28 cellular contexts compared by ENCODE assay signal in genomic region chr9:132274861-132275260, GRCh38.
"Had no signal": no experiment of that assay in that cellular context is flagged by ENCODE, and none has a peak within 500 bp of the region (broad histone marks: within the 10 kb centered on the region; RNA-seq: fewer than 3 reads in every experiment).

No MANE protein-coding gene starts in this region.

- H3K27me3 Mint-ChIP-seq: brain, IgD-negative memory B cell had no signal

- H3K27ac Mint-ChIP-seq: activated naive CD4-positive, alpha-beta T cell treated with anti-CD3 and anti-CD28 coated beads for 36 hours; activated T-helper 1 cell treated with anti-CD3 and anti-CD28 coated beads, Interleukin-12 subunit alpha, Interleukin-12 subunit beta, Interleukin-2, Interleukin-4 antibody, amounts not matched to agents 30 ng/mL and 10 ng/mL and 1 ng/mL, durations not matched to agents 14 hours and 24 hours and 36 hours; brain; T-helper 2 cell treated with Interferon-gamma antibody and Interleukin-4, amounts not matched to agents 5 μg/mL and 100 μg/mL, for 36 hours; WTC11 had no signal

- H3K4me3 Mint-ChIP-seq: activated naive CD4-positive, alpha-beta T cell treated with anti-CD3 and anti-CD28 coated beads for 36 hours; activated T-helper 1 cell treated with anti-CD3 and anti-CD28 coated beads, Interleukin-12 subunit alpha, Interleukin-12 subunit beta, Interleukin-2, Interleukin-4 antibody, amounts not matched to agents 30 ng/mL and 10 ng/mL and 1 ng/mL, durations not matched to agents 14 hours and 24 hours and 36 hours; brain; IgD-negative memory B cell; T-helper 2 cell treated with Interferon-gamma antibody and Interleukin-4, amounts not matched to agents 5 μg/mL and 100 μg/mL, for 36 hours; WTC11 had no signal

- H3K4me3 ChIP-seq: SK-N-MC had no signal

- H3K9me3 Mint-ChIP-seq: activated T-helper 1 cell treated with anti-CD3 and anti-CD28 coated beads, Interleukin-12 subunit alpha, Interleukin-12 subunit beta, Interleukin-2, Interleukin-4 antibody, amounts not matched to agents 30 ng/mL and 10 ng/mL and 1 ng/mL, durations not matched to agents 14 hours and 24 hours and 36 hours; brain; IgD-negative memory B cell; T-helper 2 cell treated with Interferon-gamma antibody and Interleukin-4, amounts not matched to agents 5 μg/mL and 100 μg/mL, for 36 hours; WTC11 had no signal

- H3K27ac ChIP-seq: SK-N-MC had no signal

- H3K4me1 Mint-ChIP-seq: brain, WTC11 had no signal

- DNase-seq: activated CD4-positive, alpha-beta T cell treated with anti-CD3 and anti-CD28 coated beads for 48 hours; activated CD4-positive, alpha-beta T cell treated with anti-CD3 and anti-CD28 coated beads, Interleukin-2, amount 50 U/mL, for 4 hours; activated CD4-positive, CD25-positive, alpha-beta regulatory T cell treated with anti-CD3 and anti-CD28 coated beads, Interleukin-2, amount 50 U/mL, for 72 hours; activated CD8-positive, alpha-beta memory T cell treated with anti-CD3 and anti-CD28 coated beads for 24 hours; activated effector memory CD4-positive, alpha-beta T cell treated with anti-CD3 and anti-CD28 coated beads, Interleukin-2, amount 50 U/mL, for 16 hours; activated naive CD4-positive, alpha-beta T cell treated with anti-CD3 and anti-CD28 coated beads for 36 hours; amniotic stem cell; KG1; NCI-H1092; NCI-H1417; NCI-H1930; NCI-H2107; NCI-H2171 treated with DMSO at 0.1 percent for 48 hours; NCI-H226; NCI-H510A; NCI-H526 treated with DMSO at 0.1 percent for 48 hours; NCI-H82; OCI-M1; RPMI8226; T-helper 1 cell had no signal

- ATAC-seq: Panc1, Right ventricle myocardium inferior, WTC11 had no signal
